1 cellular context compared by ENCODE assay signal in genomic region chr21:34942911-34943310, GRCh38.
TF ChIP-seq lines count a peak whose summit lies in the region.

No MANE protein-coding gene starts in this region.

TF ChIP-seq in IMR-90, 13 proteins besides CTCF, POLR2A, EP300 and RAD21 (continued from another document):
- TF ChIP-seq ELK1 (IDR thresholded peaks at IDR 0.05; ENCODE audit: borderline replicate concordance, low read depth, low read length), result no peak
- TF ChIP-seq CHD1 (IDR thresholded peaks at IDR 0.05; ENCODE audit: low read depth, low read length), result no peak
- no peak for TF ChIP-seq MAFK (IDR thresholded peaks at IDR 0.05; ENCODE audit: low read depth, low read length)
- TF ChIP-seq MXI1 (IDR thresholded peaks at IDR 0.05; ENCODE audit: borderline replicate concordance, low read depth, low read length), result no peak
- no peak for TF ChIP-seq RCOR1 (IDR thresholded peaks at IDR 0.05; ENCODE audit: insufficient replicate concordance, low read length)
- TF ChIP-seq NFE2L2 (IDR thresholded peaks at IDR 0.05; ENCODE audit: low read depth, low read length), result no peak
- no peak for TF ChIP-seq MAZ (IDR thresholded peaks at IDR 0.05; ENCODE audit: borderline replicate concordance, low read depth, low read length)
- no peak for TF ChIP-seq FOS (IDR thresholded peaks at IDR 0.05; ENCODE audit: low read depth, low read length)
- no peak for TF ChIP-seq RFX5 (IDR thresholded peaks at IDR 0.05; ENCODE audit: low read depth, low read length)
TF ChIP-seq in IMR-90: peak in this region for 0.
